Comparison of ENCODE assay signal across 27 cellular contexts in genomic region chr9:81879501-81879916, GRCh38. TPM values are rescaled to one million over a fixed set of nuclear protein-coding genes. Genes with fewer than 3 reads are reported as not detected.
A peak's percentile ranks its signal among the peaks of the same experiment; 100 is the strongest.
DNase-seq lines count a peak whose midpoint lies in the region; ATAC-seq, FAIRE-seq and TF ChIP-seq lines count a peak whose summit lies in the region.
"Had no signal": no experiment of that assay in that cellular context is flagged by ENCODE, and none has a peak within 500 bp of the region (broad histone marks: within the 10 kb centered on the region; RNA-seq: fewer than 3 reads in every experiment).

No MANE protein-coding gene starts in this region.

- FAIRE-seq in bronchial epithelial cell (lab: Jason Lieb, UNC), result no peak
- FAIRE-seq: GM12878, keratinocyte, RCC 7860 had no signal

- no peaks in the 10 kb centered on the region for H3K36me3 ChIP-seq in bronchial epithelial cell (ENCODE audit: control insufficient read depth, insufficient read depth, low read length)
- H3K36me3 ChIP-seq: brain microvascular endothelial cell, gastrocnemius medialis, thyroid gland had no signal

- no peak overlapping the region for H3K4me3 ChIP-seq in bronchial epithelial cell (ENCODE audit: low read depth, low read length)
- H3K4me3 ChIP-seq: gastrocnemius medialis, GM12878, thyroid gland had no signal

- peak; percentile 19 for ATAC-seq in foreskin keratinocyte
- no peak for ATAC-seq in HG03460 (IDR thresholded peaks at IDR 0.05; ENCODE audit: unreplicated experiment)
- ATAC-seq in HG03442 (IDR thresholded peaks at IDR 0.05; ENCODE audit: unreplicated experiment), result no peak
- ATAC-seq: gastrocnemius medialis, GM12878, SK-N-SH treated with all-trans-retinoic acid at 6 μM for 48 hours, WTC11 had no signal

- H3K4me1 ChIP-seq in foreskin keratinocyte, result no peaks in the 10 kb centered on the region
- H3K4me1 ChIP-seq: gastrocnemius medialis, thyroid gland had no signal

- H3K27me3 ChIP-seq in bronchial epithelial cell (ENCODE audit: control insufficient read depth, insufficient read depth, low read length) (no peaks in the 10 kb centered on the region), foreskin keratinocyte (no peaks in the 10 kb centered on the region)
- H3K27me3 ChIP-seq: brain microvascular endothelial cell, gastrocnemius medialis, thyroid gland had no signal

- DNase-seq in HT1080 (ENCODE audit: low read depth), result peak; percentile 73
- DNase-seq in bronchial epithelial cell (ENCODE audit: low read depth), result peak; percentile 57
- no peak for DNase-seq in foreskin keratinocyte
- DNase-seq in retina, result peak; percentile 17
- no peak for DNase-seq in T-helper 9 cell
- DNase-seq: activated CD4-positive, alpha-beta T cell treated with anti-CD3 and anti-CD28 coated beads, Interleukin-2, amount 50 U/mL, for 48 hours; activated gamma-delta T cell; brain microvascular endothelial cell; CD4-positive, alpha-beta memory T cell; DMS 273 treated with DMSO at 0.1 percent for 48 hours; gastrocnemius medialis; naive B cell; NCI-H1092 treated with DMSO at 0.1 percent for 48 hours; NCI-H510A treated with DMSO at 0.1 percent for 48 hours; occipital lobe; stimulated activated CD4-positive, alpha-beta T cell treated with anti-CD3 and anti-CD28 coated beads, Interleukin-12 subunit alpha, Interleukin-12 subunit beta, amount 100 ng/mL, for 4 hours; stimulated activated CD4-positive, alpha-beta T cell treated with anti-CD3 and anti-CD28 coated beads, Interleukin-4, amount 100 ng/mL, for 4 hours; thyroid gland had no signal

- TF ChIP-seq CTCF in bronchial epithelial cell (IDR thresholded peaks at IDR 0.05; ENCODE audit: insufficient read depth, low read length, severe bottlenecking), result no peak
- TF ChIP-seq CTCF in foreskin keratinocyte (conservative IDR thresholded peaks at IDR 0.05), result no peak

- H3K27ac ChIP-seq in foreskin keratinocyte, result no peak overlapping the region
- H3K27ac ChIP-seq: brain microvascular endothelial cell, gastrocnemius medialis, thyroid gland had no signal

RNA-seq across cellular contexts. Expression of gene SPATA31D4, which starts 48.7 kb away (rescaled TPM):
- not detected in 2 replicates for total RNA-seq in HT1080 (2014; rRNA removed; shearing (Covaris generic))
- not detected in 2 replicates for polyA plus RNA-seq in HT1080 (2015; cell fraction: cytosol; rRNA removed)
- polyA plus RNA-seq in HT1080 (2015; cell fraction: nucleus; rRNA removed), result not detected in 2 replicates
- total RNA-seq in bronchial epithelial cell (not detected in 2 replicates), foreskin keratinocyte (not detected in 2 replicates)
- polyA plus RNA-seq in foreskin keratinocyte, result not detected in 2 replicates
- total RNA-seq: CD4-positive, alpha-beta memory T cell; gastrocnemius medialis; GM12878; occipital lobe; T-helper 2 cell treated with Interferon-gamma antibody and Interleukin-4, amounts not matched to agents 100 ng/mL and 5 ng/mL, for 36 hours; thyroid gland; WTC11 had no signal
- polyA plus RNA-seq: adipose tissue; CD4-positive, alpha-beta memory T cell; GM12878; keratinocyte had no signal

Comparison
In these comparisons a context has a peak if more than half of its experiments do, and no peak if none do; other contexts are left out.
1. DNase-seq: peak in HT1080 (single experiment), bronchial epithelial cell (single experiment) and retina (single experiment); none in foreskin keratinocyte (0 of 2) and T-helper 9 cell (single experiment).